ENCODE assay signal across 8 cellular contexts in genomic region chr2:222656544-222657446, GRCh38. TPM values are rescaled to one million over a fixed set of nuclear protein-coding genes. Genes with fewer than 3 reads are reported as not detected.
DNase-seq lines count a peak whose midpoint lies in the region; ATAC-seq and TF ChIP-seq lines count a peak whose summit lies in the region.

No MANE protein-coding gene starts in this region.

- H3K27me3 ChIP-seq in BE2C, result no peaks in the 10 kb centered on the region

- H3K9me3 ChIP-seq in BE2C, result no peaks in the 10 kb centered on the region

- H3K4me3 ChIP-seq in BE2C (ENCODE audit: low read depth, low read length), result peak overlapping the region; percentile 88

- H3K27ac Mint-ChIP-seq in activated naive CD8-positive, alpha-beta T cell treated with anti-CD3 and anti-CD28 coated beads for 36 hours, result peak overlapping the region; percentile 97
- peak overlapping the region; percentile 97 to 100 (median 100) for H3K27ac Mint-ChIP-seq in immature natural killer cell

- peaks cover 2% of the 10 kb centered on the region; the same call in 1 of the 2 replicates for H3K4me1 ChIP-seq in BE2C

- peak overlapping the region; percentile 95 for H3K4me3 Mint-ChIP-seq in activated naive CD8-positive, alpha-beta T cell treated with anti-CD3 and anti-CD28 coated beads for 36 hours
- H3K4me3 Mint-ChIP-seq in immature natural killer cell, result peak overlapping the region; percentile 90 to 100 (median 99)

- peaks cover 23% of the 10 kb centered on the region for H3K36me3 Mint-ChIP-seq in activated naive CD8-positive, alpha-beta T cell treated with anti-CD3 and anti-CD28 coated beads for 36 hours
- no peaks in the 10 kb centered on the region for H3K36me3 Mint-ChIP-seq in immature natural killer cell

- ATAC-seq in GM19397 (IDR thresholded peaks at IDR 0.05; ENCODE audit: unreplicated experiment) (peak; percentile 20), HG03457 (IDR thresholded peaks at IDR 0.05; ENCODE audit: unreplicated experiment) (peak; percentile 18)

- no peaks in the 10 kb centered on the region for H3K36me3 ChIP-seq in BE2C

- TF ChIP-seq CTCF in BE2C (IDR thresholded peaks at IDR 0.05; ENCODE audit: low read depth, low read length), result no peak

- H3K4me1 Mint-ChIP-seq in activated naive CD8-positive, alpha-beta T cell treated with anti-CD3 and anti-CD28 coated beads for 36 hours, result peaks cover 25% of the 10 kb centered on the region
- H3K4me1 Mint-ChIP-seq in immature natural killer cell, result peaks cover 36 to 50% of the 10 kb centered on the region in 2 donors

- DNase-seq in BE2C (peak; percentile 15), immature natural killer cell (no peak), superior temporal gyrus (ENCODE audit: extremely low spot score) (peak; percentile 23), foreskin melanocyte (no peak), NCI-H524 treated with DMSO at 0.1 percent for 48 hours (lab: John Stamatoyannopoulos, UW) (no peak)
- no peak for DNase-seq in activated naive CD8-positive, alpha-beta T cell treated with anti-CD3 and anti-CD28 coated beads for 36 hours

- H3K27me3 Mint-ChIP-seq in activated naive CD8-positive, alpha-beta T cell treated with anti-CD3 and anti-CD28 coated beads for 36 hours, result no peaks in the 10 kb centered on the region
- peaks cover 5 to 12% (median 11%) of the 10 kb centered on the region in 3 donors for H3K27me3 Mint-ChIP-seq in immature natural killer cell (ENCODE audit: low read depth in 3 of 3)

- no peaks in the 10 kb centered on the region for H3K9me3 Mint-ChIP-seq in activated naive CD8-positive, alpha-beta T cell treated with anti-CD3 and anti-CD28 coated beads for 36 hours
- H3K9me3 Mint-ChIP-seq in immature natural killer cell, result no peaks in the 10 kb centered on the region

RNA-seq across cellular contexts. Expression of gene FARSB, which starts 0.9 kb away (rescaled TPM):
- 76.2 TPM for polyA plus RNA-seq in BE2C (2012; ENCODE audit: insufficient read depth, insufficient read length, low read depth)
- total RNA-seq in activated naive CD8-positive, alpha-beta T cell treated with anti-CD3 and anti-CD28 coated beads for 36 hours, result 10 to 100 TPM; 68.3 to 68.6 TPM
- 10 to 100 TPM; 11.3 to 29.2 (median 18.5) TPM for polyA plus RNA-seq in immature natural killer cell

RNA-seq across cellular contexts. Expression of gene MOGAT1, which starts 14.7 kb away (rescaled TPM):
- not detected for polyA plus RNA-seq in BE2C (2012; ENCODE audit: insufficient read depth, insufficient read length, low read depth)
- not detected for total RNA-seq in activated naive CD8-positive, alpha-beta T cell treated with anti-CD3 and anti-CD28 coated beads for 36 hours
- not detected for polyA plus RNA-seq in immature natural killer cell

Comparison
In these comparisons a context has a peak if more than half of its experiments do, and no peak if none do; other contexts are left out.
1. DNase-seq: peak in BE2C (single experiment) and superior temporal gyrus (single experiment); none in activated naive CD8-positive, alpha-beta T cell treated with anti-CD3 and anti-CD28 coated beads for 36 hours (single experiment), immature natural killer cell (0 of 3), foreskin melanocyte (single experiment) and NCI-H524 treated with DMSO at 0.1 percent for 48 hours (single experiment).